Comparison of ENCODE assay signal across 10 cellular contexts in genomic region chr11:116990061-116990473, GRCh38.
DNase-seq lines count a peak whose midpoint lies in the region; ATAC-seq and TF ChIP-seq lines count a peak whose summit lies in the region.
"Had no signal": no experiment of that assay in that cellular context is flagged by ENCODE, and none has a peak within 500 bp of the region (broad histone marks: within the 10 kb centered on the region; RNA-seq: fewer than 3 reads in every experiment).

No MANE protein-coding gene starts in this region.

- H3K27me3 ChIP-seq in liver (ENCODE audit: control insufficient read depth in 4 of 4, insufficient read depth in 4 of 4, low read length in 3 of 4) (no peaks in the 10 kb centered on the region), uterus (no peaks in the 10 kb centered on the region), smooth muscle cell (ENCODE audit: low read depth) (no peaks in the 10 kb centered on the region), vagina (no peaks in the 10 kb centered on the region)
- H3K27me3 ChIP-seq: BLaER1 had no signal

- peak overlapping the region in 1 of 2 donors; percentile 52 for H3K27ac ChIP-seq in liver (ENCODE audit: low read depth in 1 of 2, low read length in 2 of 2)
- H3K27ac ChIP-seq in uterus: peak overlapping the region; percentile 67 to 87
- H3K27ac ChIP-seq in smooth muscle cell (ENCODE audit: low read depth): no peak overlapping the region
- no peak overlapping the region for H3K27ac ChIP-seq in vagina
- H3K27ac ChIP-seq: BLaER1 had no signal

- H3K9me3 ChIP-seq in liver (ENCODE audit: control insufficient read depth in 4 of 4, low read length in 3 of 4) (no peaks in the 10 kb centered on the region), uterus (no peaks in the 10 kb centered on the region), smooth muscle cell (replicated peaks; ENCODE audit: low read depth) (no peaks in the 10 kb centered on the region), vagina (no peaks in the 10 kb centered on the region)
- H3K9me3 ChIP-seq: BLaER1 had no signal

- TF ChIP-seq CTCF in choroid plexus epithelial cell (conservative IDR thresholded peaks at IDR 0.05; ENCODE audit: low read depth, low read length): no peak
- TF ChIP-seq CTCF in liver (IDR thresholded peaks at IDR 0.05; ENCODE audit: low read depth, low read length, missing input control): no peak
- no peak for TF ChIP-seq CTCF in uterus (IDR thresholded peaks at IDR 0.05)
- TF ChIP-seq CTCF in smooth muscle cell (IDR thresholded peaks at IDR 0.05; ENCODE audit: borderline replicate concordance, insufficient read depth, poor library complexity, severe bottlenecking): no peak
- no peak for TF ChIP-seq CTCF in vagina (IDR thresholded peaks at IDR 0.05)

- H3F3A ChIP-seq in smooth muscle cell (ENCODE audit: low read depth): peaks cover 6% of the 10 kb centered on the region

- peaks cover 15 to 44% (median 38%) of the 10 kb centered on the region in 4 donors for H3K4me1 ChIP-seq in liver (ENCODE audit: control insufficient read depth in 4 of 4, insufficient read depth in 4 of 4, low read length in 3 of 4)
- H3K4me1 ChIP-seq in uterus: no peaks in the 10 kb centered on the region
- peaks cover 37% of the 10 kb centered on the region for H3K4me1 ChIP-seq in smooth muscle cell (ENCODE audit: low read depth)
- peaks cover 68% of the 10 kb centered on the region for H3K4me1 ChIP-seq in vagina

- 34% methylated on average over 4 of the region's 4 CpGs for WGBS in liver
- 87% methylated on average over 4 of the region's 4 CpGs for WGBS in smooth muscle cell (ENCODE audit: low lambda C conversion rate)

- DNase-seq in Right ventricle myocardium inferior (ENCODE audit: missing footprints) (no peak), cardiac septum (ENCODE audit: low spot score) (no peak), choroid plexus epithelial cell (ENCODE audit: low read depth) (peak; percentile 87), uterus (peak in 1 of 2 donors; percentile 29), smooth muscle cell (lab: John Stamatoyannopoulos, UW; ENCODE audit: unreplicated experiment) (no peak), Ammon's horn (ENCODE audit: low spot score) (no peak), vagina (ENCODE audit: extremely low spot score in 2 of 2) (no peak)
- DNase-seq: activated gamma-delta T cell had no signal

- peaks cover 32% of the 10 kb centered on the region for H3K79me2 ChIP-seq in smooth muscle cell (ENCODE audit: low read depth)

- H3K4me2 ChIP-seq in smooth muscle cell: no peak overlapping the region
- H3K4me2 ChIP-seq: BLaER1 had no signal

- intact Hi-C loops in Right ventricle myocardium inferior (cut with DNase I) (no loop called here), cardiac septum (cut with DNase I) (no loop called here), uterus (cut with DNase I; ENCODE audit: low total_unique reads) (no loop called here), vagina (cut with DNase I) (no loop called here)

- no peak overlapping the region for H2AFZ ChIP-seq in smooth muscle cell (ENCODE audit: low read depth)

- peak; percentile 14 for TF ChIP-seq RAD21 in liver (IDR thresholded peaks at IDR 0.05)

- H3K36me3 ChIP-seq in liver (ENCODE audit: control insufficient read depth in 4 of 4, insufficient read depth in 3 of 4, low read depth in 1 of 4, low read length in 3 of 4): no peaks in the 10 kb centered on the region
- H3K36me3 ChIP-seq in uterus: no peaks in the 10 kb centered on the region
- no peaks in the 10 kb centered on the region for H3K36me3 ChIP-seq in smooth muscle cell (ENCODE audit: low read depth)
- no peaks in the 10 kb centered on the region for H3K36me3 ChIP-seq in vagina
- H3K36me3 ChIP-seq: BLaER1 had no signal

- peaks cover 59% of the 10 kb centered on the region for H4K20me1 ChIP-seq in smooth muscle cell (ENCODE audit: low read depth)

- no peak for TF ChIP-seq POLR2A in uterus (IDR thresholded peaks at IDR 0.05)
- no peak for TF ChIP-seq POLR2A in vagina (IDR thresholded peaks at IDR 0.05)

- ATAC-seq in Right ventricle myocardium inferior: peak; percentile 70

- no peak overlapping the region for H3K4me3 ChIP-seq in choroid plexus epithelial cell (ENCODE audit: low read depth, low read length)
- no peak overlapping the region for H3K4me3 ChIP-seq in liver (ENCODE audit: low read depth in 1 of 3, low read length in 3 of 3)
- H3K4me3 ChIP-seq in uterus: no peak overlapping the region
- no peak overlapping the region for H3K4me3 ChIP-seq in smooth muscle cell
- H3K4me3 ChIP-seq in vagina: no peak overlapping the region
- H3K4me3 ChIP-seq: BLaER1 had no signal

- H3K9ac ChIP-seq in liver (ENCODE audit: low read depth in 1 of 2, low read length in 2 of 2): no peak overlapping the region
- H3K9ac ChIP-seq in smooth muscle cell (ENCODE audit: low read depth): no peak overlapping the region
- H3K9ac ChIP-seq: BLaER1 had no signal

TF ChIP-seq in liver, 16 proteins besides CTCF, POLR2A, EP300 and RAD21:
- peak; percentile 38 for TF ChIP-seq SP1 (IDR thresholded peaks at IDR 0.05)
- peak; percentile 9 for TF ChIP-seq FOXA2 (IDR thresholded peaks at IDR 0.05)
- peak; percentile 53 to 60 for TF ChIP-seq HNF4A (conservative IDR thresholded peaks at IDR 0.05)
- no peak for TF ChIP-seq YY1 (IDR thresholded peaks at IDR 0.05)
- peak in 1 of 2 donors; percentile 56 for TF ChIP-seq RXRA (IDR thresholded peaks at IDR 0.05)
- no peak for TF ChIP-seq ATF3 (IDR thresholded peaks at IDR 0.05)
- peak in 1 of 2 donors; percentile 56 for TF ChIP-seq JUND (IDR thresholded peaks at IDR 0.05)
TF ChIP-seq in liver: peak in this region for 5.

Comparison
In these comparisons a context has a peak if more than half of its experiments do, and no peak if none do; other contexts are left out.
1. H3K27ac ChIP-seq: peak in uterus (2 of 2); none in smooth muscle cell (single experiment) and vagina (single experiment).